In genomic region chr2:48345176-48345575, GRCh38 we compare ENCODE assay signal across 14 cellular contexts. TPM values are rescaled to one million over a fixed set of nuclear protein-coding genes. Genes with fewer than 3 reads are reported as not detected.
A peak's percentile ranks its signal among the peaks of the same experiment; 100 is the strongest.
DNase-seq lines count a peak whose midpoint lies in the region; ATAC-seq and TF ChIP-seq lines count a peak whose summit lies in the region.
"Had no signal": no experiment of that assay in that cellular context is flagged by ENCODE, and none has a peak within 500 bp of the region (broad histone marks: within the 10 kb centered on the region; RNA-seq: fewer than 3 reads in every experiment).

No MANE protein-coding gene starts in this region.

- peaks cover 0 to 57% (median 7%) of the 10 kb centered on the region in 4 donors for H3K4me1 ChIP-seq in right lobe of liver

- no peak for DNase-seq in stimulated activated naive CD8-positive, alpha-beta T cell treated with anti-CD3 and anti-CD28 coated beads, Interleukin-15, Interleukin-2, amounts not matched to agents 100 U/mL and 50 U/mL, for 24 hours
- DNase-seq in activated naive CD8-positive, alpha-beta T cell treated with anti-CD3 and anti-CD28 coated beads, Interleukin-2, amount 50 U/mL, for 24 hours, result no peak
- no peak for DNase-seq in right lobe of liver
- DNase-seq in NCI-H1436 treated with DMSO at 0.1 percent for 48 hours (lab: John Stamatoyannopoulos, UW), result no peak
- DNase-seq in G401 (ENCODE audit: low spot score), result no peak
- DNase-seq: amygdala, dermis blood vessel endothelial cell, DMS79 treated with DMSO at 0.1 percent for 48 hours, NCI-H1092 treated with DMSO at 0.1 percent for 48 hours, SIG-M5, small intestine had no signal

- no peak overlapping the region for H3K4me3 Mint-ChIP-seq in stimulated activated naive CD8-positive, alpha-beta T cell treated with anti-CD3 and anti-CD28 coated beads, Interleukin-15, Interleukin-2, amounts not matched to agents 100 ng/mL and 50 ng/mL, for 24 hours
- H3K4me3 Mint-ChIP-seq in activated naive CD8-positive, alpha-beta T cell treated with anti-CD3 and anti-CD28 coated beads, Interleukin-2, amount 50 U/mL, for 24 hours, result no peak overlapping the region

- no peaks in the 10 kb centered on the region for H3K27me3 Mint-ChIP-seq in stimulated activated naive CD8-positive, alpha-beta T cell treated with anti-CD3 and anti-CD28 coated beads, Interleukin-15, Interleukin-2, amounts not matched to agents 100 ng/mL and 50 ng/mL, for 24 hours
- no peaks in the 10 kb centered on the region for H3K27me3 Mint-ChIP-seq in activated naive CD8-positive, alpha-beta T cell treated with anti-CD3 and anti-CD28 coated beads, Interleukin-2, amount 50 U/mL, for 24 hours

- intact Hi-C loops in right lobe of liver (cut with DNase I), result no loop called here

- no peak for ATAC-seq in stimulated activated naive CD8-positive, alpha-beta T cell treated with anti-CD3 and anti-CD28 coated beads, Interleukin-15, Interleukin-2, amounts not matched to agents 100 U/mL and 50 U/mL, for 24 hours
- no peak for ATAC-seq in activated naive CD8-positive, alpha-beta T cell treated with anti-CD3 and anti-CD28 coated beads, Interleukin-2, amount 50 U/mL, for 24 hours
- ATAC-seq in right lobe of liver, result peak; percentile 77 to 88 (median 80)
- ATAC-seq in GM19395 (IDR thresholded peaks at IDR 0.05; ENCODE audit: unreplicated experiment), result no peak
- ATAC-seq in HG03520 (IDR thresholded peaks at IDR 0.05; ENCODE audit: unreplicated experiment), result no peak

- peaks cover 0 to 3% (median 0%) of the 10 kb centered on the region in 4 donors for H3K36me3 ChIP-seq in right lobe of liver

- H3K27ac Mint-ChIP-seq in stimulated activated naive CD8-positive, alpha-beta T cell treated with anti-CD3 and anti-CD28 coated beads, Interleukin-15, Interleukin-2, amounts not matched to agents 100 ng/mL and 50 ng/mL, for 24 hours, result peak overlapping the region; percentile 3
- peak overlapping the region; percentile 59 for H3K27ac Mint-ChIP-seq in activated naive CD8-positive, alpha-beta T cell treated with anti-CD3 and anti-CD28 coated beads, Interleukin-2, amount 50 U/mL, for 24 hours

- no peak for TF ChIP-seq CTCF in right lobe of liver (IDR thresholded peaks at IDR 0.05)

- H3K27me3 ChIP-seq in right lobe of liver, result no peaks in the 10 kb centered on the region

- no peak for TF ChIP-seq POLR2A in right lobe of liver (IDR thresholded peaks at IDR 0.05)

- in situ Hi-C loops in G401 (cut with HindIII; ENCODE audit: low sequenced_read_pairs), result no loop called here

- H3K27ac ChIP-seq in right lobe of liver, result peak overlapping the region; percentile 67 to 83 (median 68)

- H3K4me1 Mint-ChIP-seq in stimulated activated naive CD8-positive, alpha-beta T cell treated with anti-CD3 and anti-CD28 coated beads, Interleukin-15, Interleukin-2, amounts not matched to agents 100 ng/mL and 50 ng/mL, for 24 hours (ENCODE audit: low read depth), result peaks cover 59% of the 10 kb centered on the region
- peaks cover 65% of the 10 kb centered on the region for H3K4me1 Mint-ChIP-seq in activated naive CD8-positive, alpha-beta T cell treated with anti-CD3 and anti-CD28 coated beads, Interleukin-2, amount 50 U/mL, for 24 hours

- peak overlapping the region in 1 of 3 donors; percentile 9 for H3K4me3 ChIP-seq in right lobe of liver

- 36% methylated on average over 1 of the region's 1 CpG for WGBS in right lobe of liver (ENCODE audit: insufficient coverage, low coverage, low lambda C conversion rate, missing lambda C conversion rate)

- H3K36me3 Mint-ChIP-seq in stimulated activated naive CD8-positive, alpha-beta T cell treated with anti-CD3 and anti-CD28 coated beads, Interleukin-15, Interleukin-2, amounts not matched to agents 100 ng/mL and 50 ng/mL, for 24 hours (ENCODE audit: low read depth), result peaks cover 40% of the 10 kb centered on the region
- peaks cover 44% of the 10 kb centered on the region for H3K36me3 Mint-ChIP-seq in activated naive CD8-positive, alpha-beta T cell treated with anti-CD3 and anti-CD28 coated beads, Interleukin-2, amount 50 U/mL, for 24 hours (ENCODE audit: low read depth)

- H3K9me3 ChIP-seq in right lobe of liver, result peaks cover 0 to 5% (median 1%) of the 10 kb centered on the region in 4 donors

- peaks cover 16% of the 10 kb centered on the region for H3K9me3 Mint-ChIP-seq in stimulated activated naive CD8-positive, alpha-beta T cell treated with anti-CD3 and anti-CD28 coated beads, Interleukin-15, Interleukin-2, amounts not matched to agents 100 ng/mL and 50 ng/mL, for 24 hours
- H3K9me3 Mint-ChIP-seq in activated naive CD8-positive, alpha-beta T cell treated with anti-CD3 and anti-CD28 coated beads, Interleukin-2, amount 50 U/mL, for 24 hours, result peaks cover 21% of the 10 kb centered on the region

RNA-seq across cellular contexts. Expression of gene FOXN2, which starts 30.7 kb away (rescaled TPM):
- total RNA-seq in right lobe of liver, result 10 to 100 TPM; 13.4 to 25.8 (median 19.0) TPM
- 22.5 and 52.8 TPM in 2 replicates for total RNA-seq in G401 (2014; rRNA removed; shearing (Covaris generic))

Comparison
In these comparisons a context has a peak if more than half of its experiments do, and no peak if none do; other contexts are left out.
1. ATAC-seq: peak in right lobe of liver (4 of 4); none in stimulated activated naive CD8-positive, alpha-beta T cell treated with anti-CD3 and anti-CD28 coated beads, Interleukin-15, Interleukin-2, amounts not matched to agents 100 U/mL and 50 U/mL, for 24 hours (single experiment), activated naive CD8-positive, alpha-beta T cell treated with anti-CD3 and anti-CD28 coated beads, Interleukin-2, amount 50 U/mL, for 24 hours (single experiment), GM19395 (single experiment) and HG03520 (single experiment).